ENCODE assay signal across 20 cellular contexts in the genomic region with DNA sequence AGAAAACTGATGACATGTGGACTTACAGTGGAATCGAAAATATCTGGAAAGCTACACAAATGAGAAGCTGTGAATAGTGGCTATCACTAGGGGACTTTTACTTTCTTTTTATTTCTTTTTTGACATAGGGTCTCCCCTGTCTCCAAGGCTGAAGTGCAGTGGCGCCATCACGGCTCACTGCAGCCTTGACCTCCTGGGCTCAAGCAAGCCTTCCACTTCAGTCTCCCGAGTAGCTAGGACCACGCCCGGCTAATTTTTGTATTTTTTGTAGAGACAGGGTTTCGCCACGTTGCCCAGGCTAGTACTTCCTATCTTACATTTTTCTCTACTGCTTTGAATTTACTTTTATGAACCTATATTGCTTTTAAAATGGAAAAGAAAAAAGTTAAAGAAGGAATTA. TPM values are rescaled to one million over a fixed set of nuclear protein-coding genes. Genes with fewer than 3 reads are reported as not detected.
DNase-seq lines count a peak whose midpoint lies in the region; ATAC-seq, FAIRE-seq and TF ChIP-seq lines count a peak whose summit lies in the region.
"Had no signal": no experiment of that assay in that cellular context is flagged by ENCODE, and none has a peak within 500 bp of the region (broad histone marks: within the 10 kb centered on the region; RNA-seq: fewer than 3 reads in every experiment).

No MANE protein-coding gene starts in this region.

- no peak for TF ChIP-seq POLR2A in K562 (conservative IDR thresholded peaks at IDR 0.05)
- no peak for TF ChIP-seq POLR2A in thyroid gland (IDR thresholded peaks at IDR 0.05)

- BruUV-seq in K562 (replicated peaks; lab: Mats Ljungman, UMichigan) = no TSS peak

- no peaks in the 10 kb centered on the region for H3K27me3 Mint-ChIP-seq in CD4-positive, alpha-beta T cell
- H3K27me3 Mint-ChIP-seq in CD8-positive, alpha-beta T cell (ENCODE audit: low read depth) = no peaks in the 10 kb centered on the region
- H3K27me3 Mint-ChIP-seq: CD8-positive, alpha-beta memory T cell had no signal

- DNase-seq in CD4-positive, alpha-beta T cell = no peak
- DNase-seq in CD8-positive, alpha-beta T cell = no peak
- DNase-seq in K562 (ENCODE audit: extremely low read depth in 1 of 4, low spot score in 3 of 4) (no peak), thyroid gland (peak; percentile 53 to 56), NCI-H2196 (lab: John Stamatoyannopoulos, UW; ENCODE audit: unreplicated experiment) (no peak)
- DNase-seq: C1 segment of cervical spinal cord; CD8-positive, alpha-beta memory T cell; DMS 273 treated with DMSO at 0.1 percent for 48 hours; DMS79; EL; GDM1; GOT3; HCEC 1CT had no signal

- no peak overlapping the region for H3K4me3 ChIP-seq in CD8-positive, alpha-beta T cell (ENCODE audit: low read depth, low read length)
- no peak overlapping the region for H3K4me3 ChIP-seq in K562
- no peak overlapping the region for H3K4me3 ChIP-seq in thyroid gland (replicated peaks in 1 of 3)
- H3K4me3 ChIP-seq: GM12878 had no signal

- no peaks in the 10 kb centered on the region for H3K27me3 ChIP-seq in CD4-positive, alpha-beta T cell (ENCODE audit: control insufficient read depth, insufficient read depth, low read length)
- no peaks in the 10 kb centered on the region for H3K27me3 ChIP-seq in CD8-positive, alpha-beta T cell (ENCODE audit: insufficient read depth, low read length)
- H3K27me3 ChIP-seq in K562 (ENCODE audit: control insufficient read depth in 2 of 2, insufficient read depth in 2 of 2, low read length in 2 of 2) = 0 out of 5 replicates have a peak, but pooled peaks cover 2 to 14% of the 10 kb centered on the region in 2 experiments
- no peaks in the 10 kb centered on the region for H3K27me3 ChIP-seq in thyroid gland

- peaks cover 10% of the 10 kb centered on the region for H3K4me1 Mint-ChIP-seq in CD4-positive, alpha-beta T cell (ENCODE audit: low read depth)
- peaks cover 13% of the 10 kb centered on the region for H3K4me1 Mint-ChIP-seq in CD8-positive, alpha-beta T cell (ENCODE audit: low read depth)

- no peaks in the 10 kb centered on the region for H3K4me1 ChIP-seq in CD8-positive, alpha-beta T cell (ENCODE audit: insufficient read depth, low read length)
- H3K4me1 ChIP-seq in K562 (replicated peaks in 1 of 2; ENCODE audit: control insufficient read depth in 2 of 2, insufficient read depth in 2 of 2, low read length in 2 of 2) (peaks cover 0 to 9% of the 10 kb centered on the region in 2 experiments), thyroid gland (peaks cover 2 to 15% of the 10 kb centered on the region in 2 donors)

- TF ChIP-seq EP300 in K562 (IDR thresholded peaks at IDR 0.05; ENCODE audit: low read length) = no peak

- H3K27ac ChIP-seq in CD4-positive, alpha-beta T cell (ENCODE audit: low read depth, low read length) = no peak overlapping the region
- H3K27ac ChIP-seq in CD8-positive, alpha-beta T cell (ENCODE audit: low read depth, low read length) = no peak overlapping the region
- H3K27ac ChIP-seq in K562 (ENCODE audit: extremely low read depth, low read depth, low read length) (no peak overlapping the region), thyroid gland (no peak overlapping the region)

- no peak for FAIRE-seq in K562 (lab: Jason Lieb, UNC)
- FAIRE-seq: D721Med, GM12878, H54 had no signal

- H3K9me1 ChIP-seq in K562 (ENCODE audit: control insufficient read depth, insufficient read depth, low read length) = no peaks in the 10 kb centered on the region

- H4K20me1 ChIP-seq in K562 (replicated peaks; ENCODE audit: control insufficient read depth, insufficient read depth, low read length) = no peaks in the 10 kb centered on the region

- TF ChIP-seq CTCF in CD4-positive, alpha-beta T cell (IDR thresholded peaks at IDR 0.05) = no peak
- TF ChIP-seq CTCF in CD8-positive, alpha-beta T cell (IDR thresholded peaks at IDR 0.05) = no peak
- no peak for TF ChIP-seq CTCF in K562 (IDR thresholded peaks at IDR 0.05 in 2 of 3, conservative IDR thresholded peaks at IDR 0.05 in 1 of 3; ENCODE audit: insufficient read depth in 2 of 3, low read depth in 1 of 3, low read length in 3 of 3)
- TF ChIP-seq CTCF in thyroid gland (IDR thresholded peaks at IDR 0.05) = no peak

- no peak for ATAC-seq in CD4-positive, alpha-beta T cell (ENCODE audit: poor library complexity)
- no peak for ATAC-seq in CD8-positive, alpha-beta T cell
- ATAC-seq in K562 (0 out of 3 replicates have a peak, but pooled peaks have one; percentile 11), GM19023 (IDR thresholded peaks at IDR 0.05; ENCODE audit: unreplicated experiment) (no peak)
- ATAC-seq: GM12878 had no signal

- H3K4me2 ChIP-seq in K562 (ENCODE audit: insufficient read depth, low read length) = no peak overlapping the region

- H3K9ac ChIP-seq in K562 (ENCODE audit: insufficient read depth in 1 of 2, low read depth in 2 of 2, low read length in 2 of 2) = no peak overlapping the region

- no peak for TF ChIP-seq RAD21 in K562 (CRISPR knock-in tag; conservative IDR thresholded peaks at IDR 0.05 in 1 of 2, IDR thresholded peaks at IDR 0.05 in 1 of 2)

- H2AFZ ChIP-seq in K562 (ENCODE audit: low read depth, low read length) = no peak overlapping the region

- no peak overlapping the region for H3K4me3 Mint-ChIP-seq in CD4-positive, alpha-beta T cell
- H3K4me3 Mint-ChIP-seq in CD8-positive, alpha-beta T cell = no peak overlapping the region
- H3K4me3 Mint-ChIP-seq: CD8-positive, alpha-beta memory T cell had no signal

- CTCF ChIA-PET in CD4-positive, alpha-beta T cell (lab: Charles Lee) = interaction anchor here (0.6 kb wide), 1 partner anchor 122 kb away, joined by 4 read pairs; no protein-coding TSS in a partner anchor
- CTCF ChIA-PET in CD8-positive, alpha-beta T cell (lab: Charles Lee) = no interaction called here
- CTCF ChIA-PET in K562 (lab: Yijun Ruan, JAX; ENCODE audit: low intra/inter-chr PET ratio) = no interaction called here

- in situ Hi-C loops in K562 (cut with MboI) = no loop called here

- WGBS in K562 (ENCODE audit: insufficient coverage, low coverage, missing lambda C conversion rate) = 14% methylated on average over 8 of the region's 8 CpGs
- WGBS in thyroid gland, 2 donors = 34 to 41% methylated on average over 8 of the region's 8 CpGs

- H3K79me2 ChIP-seq in K562 (ENCODE audit: control insufficient read depth, insufficient read depth, low read length) = no peaks in the 10 kb centered on the region

- intact Hi-C loops in CD4-positive, alpha-beta T cell (cut with DNase I, micrococcal nuclease) = no loop called here
- intact Hi-C loops in CD8-positive, alpha-beta T cell (cut with DNase I, micrococcal nuclease) = no loop called here
- intact Hi-C loops in K562 (cut with micrococcal nuclease) = no loop called here
- intact Hi-C loops in thyroid gland (cut with DNase I) = no loop called here

- H3K36me3 ChIP-seq in CD8-positive, alpha-beta T cell (ENCODE audit: insufficient read depth, low read length) = peaks cover 3% of the 10 kb centered on the region
- H3K36me3 ChIP-seq in K562 (ENCODE audit: control insufficient read depth, insufficient read depth, low read length) (no peaks in the 10 kb centered on the region), thyroid gland (no peaks in the 10 kb centered on the region)

- H3K9me3 Mint-ChIP-seq in CD4-positive, alpha-beta T cell = no peaks in the 10 kb centered on the region
- H3K9me3 Mint-ChIP-seq in CD8-positive, alpha-beta T cell = no peaks in the 10 kb centered on the region

- POLR2A ChIA-PET in CD4-positive, alpha-beta T cell (lab: Charles Lee) = no interaction called here
- POLR2A ChIA-PET in CD8-positive, alpha-beta T cell (lab: Charles Lee) = interaction anchor here (0.6 to 3.3 kb wide), 2 partner anchors 10 to 242 kb away, joined by 3 to 11 read pairs; a partner anchor contains a TSS
- POLR2A ChIA-PET in K562 (lab: Yijun Ruan, JAX) = interaction anchor here (1.0 to 2.6 kb wide), 2 partner anchors 10 to 55 kb away, joined by 4 to 11 read pairs; a partner anchor contains a TSS

- no peaks in the 10 kb centered on the region for H3K9me3 ChIP-seq in CD4-positive, alpha-beta T cell (ENCODE audit: control insufficient read depth, low read length)
- H3K9me3 ChIP-seq in CD8-positive, alpha-beta T cell (ENCODE audit: low read length) = no peaks in the 10 kb centered on the region
- no peaks in the 10 kb centered on the region for H3K9me3 ChIP-seq in K562 (replicated peaks; ENCODE audit: control insufficient read depth, insufficient read depth, low read depth, low read length)
- H3K9me3 ChIP-seq in thyroid gland = no peaks in the 10 kb centered on the region

- H3K27ac Mint-ChIP-seq in CD4-positive, alpha-beta T cell = peak overlapping the region; percentile 51
- H3K27ac Mint-ChIP-seq in CD8-positive, alpha-beta T cell = peak overlapping the region; percentile 77

- H3K36me3 Mint-ChIP-seq in CD4-positive, alpha-beta T cell (ENCODE audit: low read depth) = peaks cover 24% of the 10 kb centered on the region
- peaks cover 16% of the 10 kb centered on the region for H3K36me3 Mint-ChIP-seq in CD8-positive, alpha-beta T cell

RNA-seq across cellular contexts. Expression of a gene that starts 10.5 kb away (rescaled TPM):
- total RNA-seq in CD4-positive, alpha-beta T cell = 1 to 10 TPM in 1 of 2 experiments, under 1 TPM in 1; 0.85 to 2.3 TPM
- total RNA-seq in CD8-positive, alpha-beta T cell = 1 to 10 TPM; 1.0 to 2.6 TPM
- 9.8 and 19.4 TPM in 2 replicates for total RNA-seq in K562 (2011; cell fraction: chromatin; rRNA removed; ENCODE audit: low replicate concordance)
- total RNA-seq in K562 (2011; cell fraction: nucleolus; rRNA removed) = 37.8 and 41.2 TPM in 2 replicates
- total RNA-seq in K562 (2011; cell fraction: nucleoplasm; rRNA removed) = 37.2 and 43.2 TPM in 2 replicates
- 11.4 and 13.1 TPM in 2 replicates for total RNA-seq in K562 (2014; rRNA removed)
- 18.9 and 19.8 TPM in 2 replicates for total RNA-seq in K562 (2014; rRNA removed; fragmentation: Illumina TruSeq; extraction: Trizol)
- 11.4 and 11.7 TPM in 2 replicates for total RNA-seq in K562 (2015; rRNA removed; fragmentation: Illumina TruSeq; extraction: Trizol)
- 15.6 and 17.3 TPM in 2 replicates for total RNA-seq in K562 (2021)
- polyA plus RNA-seq in K562 (2011; rRNA removed) = 42.7 and 43.5 TPM in 2 replicates
- 30.7 and 36.1 TPM in 2 replicates for polyA plus RNA-seq in K562 (2011; cell fraction: cytosol; rRNA removed)
- polyA plus RNA-seq in K562 (2011; cell fraction: nucleus; rRNA removed) = 15.2 and 18.2 TPM in 2 replicates
- 31.1 and 33.9 TPM in 2 replicates for polyA plus RNA-seq in K562 (2012)
- polyA plus RNA-seq in K562 (2014; fragmentation: Illumina TruSeq; extraction: Trizol) = 18.5 and 21.4 TPM in 2 replicates
- 100 to 1,000 TPM; 123 to 142 TPM for polyA plus RNA-seq in K562 (2014; fragmentation: Nextera tagmentation; extraction: Ambion mirVana)
- 21.6 and 21.8 TPM in 2 replicates for polyA plus RNA-seq in K562 (2014; rRNA removed)
- polyA minus RNA-seq in K562 (2011; rRNA and poly(A)+ RNA removed) = 15.9 and 16.5 TPM in 2 replicates
- polyA minus RNA-seq in K562 (2011; cell fraction: cytosol; rRNA and poly(A)+ RNA removed) = 3.9 and 13.7 TPM in 2 replicates
- 3.7 and 4.2 TPM in 2 replicates for polyA minus RNA-seq in K562 (2011; cell fraction: nucleus; rRNA and poly(A)+ RNA removed)
- total RNA-seq in thyroid gland = 100 to 1,000 TPM in 1 of 4 donors, 10 to 100 TPM in 3; 50.1 to 123 (median 67.0) TPM

RNA-seq across cellular contexts. Expression of a gene that starts 45.2 kb away (rescaled TPM):
- under 1 TPM; 0.34 to 0.44 TPM for total RNA-seq in CD4-positive, alpha-beta T cell
- total RNA-seq in CD8-positive, alpha-beta T cell = under 1 TPM; 0.44 to 0.76 TPM
- 0.30 TPM in 1 of 2 replicates, not detected in the other for total RNA-seq in K562 (2011; cell fraction: chromatin; rRNA removed; ENCODE audit: low replicate concordance)
- total RNA-seq in K562 (2011; cell fraction: nucleolus; rRNA removed) = 0.17 TPM in 1 of 2 replicates, not detected in the other
- not detected in 2 replicates for total RNA-seq in K562 (2011; cell fraction: nucleoplasm; rRNA removed)
- total RNA-seq in K562 (2014; rRNA removed) (not detected in 2 replicates), K562 (2014; rRNA removed; fragmentation: Illumina TruSeq; extraction: Trizol) (not detected in 2 replicates), K562 (2015; rRNA removed; fragmentation: Illumina TruSeq; extraction: Trizol) (not detected in 2 replicates), K562 (2021) (0.07 and 0.18 TPM in 2 replicates), thyroid gland (under 1 TPM in 2 of 4 donors, not detected in 2; 0.22 to 0.67 TPM)
- polyA plus RNA-seq in K562 (2011; rRNA removed) (0.01 and 0.03 TPM in 2 replicates), K562 (2014; fragmentation: Illumina TruSeq; extraction: Trizol) (0.04 TPM in 1 of 2 replicates, not detected in the other), K562 (2014; fragmentation: Nextera tagmentation; extraction: Ambion mirVana) (not detected), K562 (2014; rRNA removed) (0.01 and 0.16 TPM in 2 replicates)
- 0.01 and 0.15 TPM in 2 replicates for polyA plus RNA-seq in K562 (2011; cell fraction: cytosol; rRNA removed)
- 0.03 and 0.26 TPM in 2 replicates for polyA plus RNA-seq in K562 (2011; cell fraction: nucleus; rRNA removed)
- 0.03 and 0.05 TPM in 2 replicates for polyA plus RNA-seq in K562 (2012)
- polyA minus RNA-seq in K562 (2011; rRNA and poly(A)+ RNA removed) = not detected in 2 replicates
- not detected in 2 replicates for polyA minus RNA-seq in K562 (2011; cell fraction: cytosol; rRNA and poly(A)+ RNA removed)
- 0.13 TPM in 1 of 2 replicates, not detected in the other for polyA minus RNA-seq in K562 (2011; cell fraction: nucleus; rRNA and poly(A)+ RNA removed)
- total RNA-seq: A172, A673 had no signal
- polyA plus RNA-seq: BJ; CD8-positive, alpha-beta memory T cell had no signal

RNA-seq across cellular contexts. Expression of a gene that starts 57.1 kb away (rescaled TPM):
- total RNA-seq in CD4-positive, alpha-beta T cell = 10 to 100 TPM; 23.6 to 30.3 TPM
- total RNA-seq in CD8-positive, alpha-beta T cell = 10 to 100 TPM; 24.8 to 27.9 TPM
- 68.5 and 124 TPM in 2 replicates for total RNA-seq in K562 (2011; cell fraction: chromatin; rRNA removed; ENCODE audit: low replicate concordance)
- 42.4 and 49.6 TPM in 2 replicates for total RNA-seq in K562 (2011; cell fraction: nucleolus; rRNA removed)
- 65.0 and 87.1 TPM in 2 replicates for total RNA-seq in K562 (2011; cell fraction: nucleoplasm; rRNA removed)
- total RNA-seq in K562 (2014; rRNA removed) (8.9 and 9.0 TPM in 2 replicates), K562 (2014; rRNA removed; fragmentation: Illumina TruSeq; extraction: Trizol) (19.7 and 20.8 TPM in 2 replicates), K562 (2015; rRNA removed; fragmentation: Illumina TruSeq; extraction: Trizol) (15.8 and 18.7 TPM in 2 replicates), K562 (2021) (19.3 and 21.4 TPM in 2 replicates), thyroid gland (10 to 100 TPM; 26.0 to 33.0 (median 27.5) TPM)
- polyA plus RNA-seq in K562 (2011; rRNA removed) (19.6 and 22.6 TPM in 2 replicates), K562 (2014; fragmentation: Illumina TruSeq; extraction: Trizol) (16.6 and 21.6 TPM in 2 replicates), K562 (2014; fragmentation: Nextera tagmentation; extraction: Ambion mirVana) (10 to 100 TPM; 14.6 to 21.9 TPM), K562 (2014; rRNA removed) (15.8 TPM in 2 replicates)
- polyA plus RNA-seq in K562 (2011; cell fraction: cytosol; rRNA removed) = 6.0 and 11.4 TPM in 2 replicates
- polyA plus RNA-seq in K562 (2011; cell fraction: nucleus; rRNA removed) = 48.1 and 49.8 TPM in 2 replicates
- 13.0 and 15.5 TPM in 2 replicates for polyA plus RNA-seq in K562 (2012)
- polyA minus RNA-seq in K562 (2011; rRNA and poly(A)+ RNA removed) = 20.9 and 33.6 TPM in 2 replicates
- 8.9 and 29.3 TPM in 2 replicates for polyA minus RNA-seq in K562 (2011; cell fraction: cytosol; rRNA and poly(A)+ RNA removed)
- polyA minus RNA-seq in K562 (2011; cell fraction: nucleus; rRNA and poly(A)+ RNA removed) = 33.1 and 54.0 TPM in 2 replicates

Comparison
In these comparisons a context has a peak if more than half of its experiments do, and no peak if none do; other contexts are left out.
1. DNase-seq: peak in thyroid gland (2 of 2); none in CD4-positive, alpha-beta T cell (0 of 10), CD8-positive, alpha-beta T cell (0 of 7), K562 (0 of 4) and NCI-H2196 (single experiment).